In genomic region chr9:127166651-127167524, GRCh38 we compare ENCODE assay signal across 8 cellular contexts.
DNase-seq lines count a peak whose midpoint lies in the region; ATAC-seq and FAIRE-seq lines count a peak whose summit lies in the region.

No MANE protein-coding gene starts in this region.

- peak; percentile 94 for FAIRE-seq in GM18507 (lab: Jason Lieb, UNC)

- DNase-seq in GM18507 (ENCODE audit: extremely low spot score, insufficient read length, low read depth) (peak; percentile 62), HCEC 1CT (peak; percentile 46), NAMALWA (ENCODE audit: low spot score) (peak; percentile 91), fibroblast of gingiva (ENCODE audit: low read depth) (peak; percentile 54), anterior cingulate cortex (lab: John Stamatoyannopoulos, UW) (no peak), NCI-H748 treated with DMSO at 0.1 percent for 48 hours (lab: John Stamatoyannopoulos, UW) (no peak)
- no peak for DNase-seq in activated effector memory CD4-positive, alpha-beta T cell treated with anti-CD3 and anti-CD28 coated beads, Interleukin-2, amount 50 U/mL, for 16 hours

- ATAC-seq in GM18519 (IDR thresholded peaks at IDR 0.05; ENCODE audit: low FRiP score, unreplicated experiment) = no peak

Comparison
In these comparisons a context has a peak if more than half of its experiments do, and no peak if none do; other contexts are left out.
1. DNase-seq: peak in GM18507 (single experiment), HCEC 1CT (single experiment), NAMALWA (single experiment) and fibroblast of gingiva (single experiment); none in activated effector memory CD4-positive, alpha-beta T cell treated with anti-CD3 and anti-CD28 coated beads, Interleukin-2, amount 50 U/mL, for 16 hours (single experiment), anterior cingulate cortex (0 of 58) and NCI-H748 treated with DMSO at 0.1 percent for 48 hours (single experiment).